In the genomic region with DNA sequence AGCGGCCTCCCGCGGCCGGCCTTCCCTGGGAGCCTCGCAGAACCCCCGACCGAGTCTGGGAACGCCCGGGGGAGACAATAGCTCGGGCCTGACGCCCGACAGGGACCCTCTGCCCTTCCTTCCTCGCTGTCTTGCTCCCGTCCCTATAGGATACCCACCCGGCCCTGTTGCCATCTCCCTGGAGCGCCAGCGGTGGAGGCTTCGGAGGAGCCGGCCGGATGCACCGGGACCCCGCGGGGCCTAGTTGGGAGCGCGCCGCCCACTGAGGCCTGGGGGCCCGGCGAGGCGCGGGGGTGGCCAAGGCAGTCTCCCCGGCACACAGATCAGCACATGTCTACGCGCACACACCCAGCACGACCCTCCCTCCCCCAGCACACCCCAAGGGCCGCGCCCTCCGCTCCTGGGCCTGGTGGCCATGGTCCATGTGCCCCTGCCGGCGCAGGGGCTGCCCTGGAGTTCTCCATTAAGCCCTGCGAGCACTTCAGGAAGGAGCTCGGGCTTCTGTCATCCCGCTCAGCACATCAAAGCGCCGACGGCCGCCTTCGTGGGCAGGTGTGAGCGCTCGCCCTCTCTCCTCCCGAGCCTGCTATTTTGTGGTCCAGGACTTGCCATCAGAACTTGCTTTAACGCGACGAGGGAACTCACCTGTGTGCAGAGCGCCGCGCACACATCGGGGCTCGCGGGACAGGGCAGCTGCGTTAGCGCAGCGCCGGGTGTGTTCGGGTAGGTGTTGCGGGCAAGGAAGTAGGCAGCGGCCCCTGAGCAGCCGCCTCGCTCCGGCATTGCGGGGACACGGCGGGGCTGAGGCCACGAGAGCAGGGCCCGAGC, we compare ENCODE assay signal across 15 cellular contexts. TPM values are rescaled to one million over a fixed set of nuclear protein-coding genes. Genes with fewer than 3 reads are reported as not detected.
DNase-seq lines count a peak whose midpoint lies in the region; ATAC-seq, FAIRE-seq and TF ChIP-seq lines count a peak whose summit lies in the region.
"Had no signal": no experiment of that assay in that cellular context is flagged by ENCODE, and none has a peak within 500 bp of the region (broad histone marks: within the 10 kb centered on the region; RNA-seq: fewer than 3 reads in every experiment).

No MANE protein-coding gene starts in this region.

- no peak overlapping the region for H3K4me3 Mint-ChIP-seq in astrocyte (ENCODE audit: unreplicated experiment)
- H3K4me3 Mint-ChIP-seq: activated CD8-positive, alpha-beta T cell treated with anti-CD3 and anti-CD28 coated beads for 36 hours had no signal

- no peak overlapping the region for H3K18ac ChIP-seq in trophoblast cell (ENCODE audit: low read length)

- H2AK5ac ChIP-seq in trophoblast cell (ENCODE audit: low read length): no peak overlapping the region

- no peak for ATAC-seq in GM19395 (IDR thresholded peaks at IDR 0.05; ENCODE audit: unreplicated experiment)
- ATAC-seq: activated CD8-positive, alpha-beta T cell treated with anti-CD3 and anti-CD28 coated beads for 36 hours; effector memory CD8-positive, alpha-beta T cell had no signal

- no peaks in the 10 kb centered on the region for H3K36me3 Mint-ChIP-seq in astrocyte (ENCODE audit: low read depth, unreplicated experiment)

- peaks cover 70% of the 10 kb centered on the region for H3K27me3 Mint-ChIP-seq in astrocyte (ENCODE audit: low read depth, unreplicated experiment)

- H3K23ac ChIP-seq in trophoblast cell (ENCODE audit: low read length): no peak overlapping the region

- intact Hi-C loops in adrenal gland (cut with DNase I): loop anchor here in 1 of 2 donors (5.0 kb wide), 1 partner anchor 591 kb away; no protein-coding TSS in a partner anchor

- no peak overlapping the region for H3K27ac Mint-ChIP-seq in astrocyte (ENCODE audit: unreplicated experiment)
- H3K27ac Mint-ChIP-seq: activated CD8-positive, alpha-beta T cell treated with anti-CD3 and anti-CD28 coated beads for 36 hours; effector memory CD8-positive, alpha-beta T cell had no signal

- H3K79me2 ChIP-seq in astrocyte (ENCODE audit: insufficient read depth, low read length): no peaks in the 10 kb centered on the region
- H3K79me2 ChIP-seq in trophoblast cell (ENCODE audit: control insufficient read depth, insufficient read depth, low read length, poor library complexity): no peaks in the 10 kb centered on the region

- DNase-seq in EH (ENCODE audit: low read depth) (peak; percentile 43), astrocyte (ENCODE audit: low read depth) (no peak), trophoblast cell (no peak), adrenal gland (no peak), SK-N-DZ (ENCODE audit: low spot score) (no peak)
- no peak for DNase-seq in stimulated activated naive CD4-positive, alpha-beta T cell treated with Interleukin-2 at 50 U/mL for 16 hours (lab: John Stamatoyannopoulos, UW)
- DNase-seq: activated CD8-positive, alpha-beta T cell treated with anti-CD3 and anti-CD28 coated beads for 36 hours; BE2C; effector memory CD8-positive, alpha-beta T cell; GOT3; ovary had no signal

- H3K27me3 ChIP-seq in astrocyte (ENCODE audit: insufficient read depth, low read length) (peaks cover 72% of the 10 kb centered on the region), trophoblast cell (ENCODE audit: insufficient read depth, low read length) (peaks cover 77% of the 10 kb centered on the region), adrenal gland (peaks cover 82% of the 10 kb centered on the region)
- H3K27me3 ChIP-seq: ovary had no signal

- H4K20me1 ChIP-seq in astrocyte (ENCODE audit: insufficient read depth, low read length): peaks cover 24% of the 10 kb centered on the region

- no peak overlapping the region for H3K27ac ChIP-seq in astrocyte (ENCODE audit: low read depth, low read length)
- H3K27ac ChIP-seq in trophoblast cell (ENCODE audit: low read depth, low read length): no peak overlapping the region
- no peak overlapping the region for H3K27ac ChIP-seq in adrenal gland
- H3K27ac ChIP-seq: ovary had no signal

- peak overlapping the region; percentile 37 for H3K4me3 ChIP-seq in astrocyte (ENCODE audit: insufficient read depth, low read depth, low read length)
- peak overlapping the region; percentile 9; the same call in 1 of the 2 replicates for H3K4me3 ChIP-seq in iPS-18c (ENCODE audit: insufficient read depth, low read depth, low read length)
- H3K4me3 ChIP-seq in trophoblast cell (ENCODE audit: low read depth, low read length): no peak overlapping the region
- no peak overlapping the region for H3K4me3 ChIP-seq in adrenal gland
- H3K4me3 ChIP-seq: ovary had no signal

- H3K4me2 ChIP-seq in astrocyte (ENCODE audit: low read length) (peak overlapping the region; percentile 82), trophoblast cell (ENCODE audit: low read length) (peak overlapping the region; percentile 34)

- TF ChIP-seq CTCF in astrocyte (IDR thresholded peaks at IDR 0.05; ENCODE audit: insufficient read depth, low read depth, low read length) (no peak), adrenal gland (IDR thresholded peaks at IDR 0.05) (no peak)

- H3K9me3 ChIP-seq in astrocyte (ENCODE audit: insufficient read depth, low read depth, low read length) (no peaks in the 10 kb centered on the region), iPS-18c (ENCODE audit: control insufficient read depth, insufficient read depth, low read length) (no peaks in the 10 kb centered on the region), trophoblast cell (ENCODE audit: insufficient read depth, low read depth, low read length) (peaks cover 7% of the 10 kb centered on the region), adrenal gland (replicated peaks in 1 of 3) (no peaks in the 10 kb centered on the region)
- H3K9me3 ChIP-seq: BE2C, ovary had no signal

- no peak overlapping the region for H2BK120ac ChIP-seq in trophoblast cell (ENCODE audit: insufficient read depth, low read length, poor library complexity)

- peak overlapping the region; percentile 46 for H3K9ac ChIP-seq in astrocyte (ENCODE audit: low read length)
- no peak overlapping the region for H3K9ac ChIP-seq in trophoblast cell (ENCODE audit: low read length)

- no peak overlapping the region for H3K4ac ChIP-seq in trophoblast cell (ENCODE audit: low read depth, low read length)

- no peak overlapping the region for H2BK12ac ChIP-seq in trophoblast cell (ENCODE audit: low read length)

- peaks cover 2% of the 10 kb centered on the region for H3K4me1 Mint-ChIP-seq in astrocyte (ENCODE audit: low read depth, unreplicated experiment)

- no peak overlapping the region for H2BK5ac ChIP-seq in trophoblast cell (ENCODE audit: low read depth, low read length, poor library complexity)

- no peak overlapping the region for H4K12ac ChIP-seq in trophoblast cell (ENCODE audit: low read depth, low read length)

- FAIRE-seq in astrocyte (lab: Jason Lieb, UNC): no peak
- FAIRE-seq: urothelium cell line had no signal

- no peak overlapping the region for H4K8ac ChIP-seq in trophoblast cell (ENCODE audit: low read depth, low read length)

- H3K4me1 ChIP-seq in astrocyte (ENCODE audit: insufficient read depth, low read length) (peaks cover 11% of the 10 kb centered on the region), trophoblast cell (ENCODE audit: control insufficient read depth in 1 of 2, insufficient read depth in 2 of 2, low read length in 2 of 2) (peaks cover 11 to 19% of the 10 kb centered on the region in 2 experiments), adrenal gland (replicated peaks in 1 of 2) (no peaks in the 10 kb centered on the region)
- H3K4me1 ChIP-seq: BE2C had no signal

- peaks cover 10% of the 10 kb centered on the region for H3K9me3 Mint-ChIP-seq in astrocyte (ENCODE audit: unreplicated experiment)
- H3K9me3 Mint-ChIP-seq: activated CD8-positive, alpha-beta T cell treated with anti-CD3 and anti-CD28 coated beads for 36 hours; effector memory CD8-positive, alpha-beta T cell had no signal

- no peak overlapping the region for H4K91ac ChIP-seq in trophoblast cell (ENCODE audit: low read depth, low read length)

- no peak overlapping the region for H3K14ac ChIP-seq in trophoblast cell (ENCODE audit: low read length)

- peak overlapping the region; percentile 34 for H2AFZ ChIP-seq in astrocyte (ENCODE audit: low read depth, low read length)
- H2AFZ ChIP-seq in trophoblast cell (ENCODE audit: insufficient read depth, low read length, poor library complexity): no peak overlapping the region

- no peak for TF ChIP-seq POLR2A in adrenal gland (IDR thresholded peaks at IDR 0.05)

- H3K79me1 ChIP-seq in trophoblast cell (ENCODE audit: low read length): no peaks in the 10 kb centered on the region

- WGBS in trophoblast cell (ENCODE audit: extremely low coverage, insufficient coverage, insufficient read length): no CpG with 5 or more reads among the region's 74 CpGs
- WGBS in adrenal gland, 4 donors: 10 to 20% (median 13%) methylated on average over 2 to 74 of the region's 74 CpGs

- H3K36me3 ChIP-seq in astrocyte (ENCODE audit: insufficient read depth, low read length) (no peaks in the 10 kb centered on the region), trophoblast cell (ENCODE audit: control insufficient read depth in 1 of 2, insufficient read depth in 2 of 2, low read length in 2 of 2) (no peaks in the 10 kb centered on the region), adrenal gland (replicated peaks in 1 of 2) (no peaks in the 10 kb centered on the region)
- H3K36me3 ChIP-seq: BE2C, ovary had no signal

RNA-seq across cellular contexts. Expression of gene FOXF2, which starts 3.7 kb away (rescaled TPM):
- total RNA-seq in astrocyte: 0.46 and 0.61 TPM in 2 replicates
- 1.0 and 1.1 TPM in 2 replicates for polyA plus RNA-seq in trophoblast cell (2013)
- 1 to 10 TPM in 2 of 8 donors, under 1 TPM in 5, not detected in 1; 0.27 to 1.9 (median 0.58) TPM for total RNA-seq in adrenal gland
- 1 to 10 TPM in 1 of 3 donors, under 1 TPM in 2; 0.46 to 1.2 (median 0.51) TPM for polyA plus RNA-seq in adrenal gland
- not detected in 2 replicates for polyA plus RNA-seq in SK-N-DZ (2014; cell fraction: cytosol; rRNA removed)
- not detected in 2 replicates for polyA plus RNA-seq in SK-N-DZ (2014; cell fraction: nucleus; rRNA removed)
- total RNA-seq: activated CD8-positive, alpha-beta T cell treated with anti-CD3 and anti-CD28 coated beads for 36 hours; T-helper 1 cell treated with Interleukin-12 subunit alpha and Interleukin-12 subunit beta and Interleukin-4 antibody, amounts not matched to agents 30 ng/mL and 1 ng/mL, for 36 hours had no signal

Comparison
In these comparisons a context has a peak if more than half of its experiments do, and no peak if none do; other contexts are left out.
1. H3K4me3 ChIP-seq: peak in astrocyte (single experiment) and iPS-18c (single experiment); none in trophoblast cell (single experiment) and adrenal gland (0 of 4).